Comparison of ENCODE assay signal across 24 cellular contexts in the genomic region with DNA sequence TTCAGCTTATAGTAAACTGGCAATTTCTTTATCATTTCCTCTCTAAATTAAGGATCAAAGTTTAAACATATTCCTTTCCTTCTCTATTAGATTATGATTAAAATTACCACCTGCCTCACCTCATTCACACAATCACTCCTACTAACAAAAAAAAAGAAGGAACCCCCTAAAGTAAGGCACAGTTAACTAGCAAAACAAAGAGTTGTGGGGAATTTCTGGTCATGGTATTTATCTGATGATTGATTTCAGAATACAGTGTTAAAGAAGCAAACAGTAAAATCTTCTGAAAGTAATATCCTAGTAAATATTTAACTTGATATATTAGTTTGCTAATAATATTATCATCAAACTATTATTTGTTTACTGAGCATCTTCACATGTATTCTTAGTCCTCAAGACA.
"Had no signal": no experiment of that assay in that cellular context is flagged by ENCODE, and none has a peak within 500 bp of the region (broad histone marks: within the 10 kb centered on the region; RNA-seq: fewer than 3 reads in every experiment).

No MANE protein-coding gene starts in this region.

- H3K4me3 ChIP-seq: esophagus muscularis mucosa, left ventricle myocardium inferior, lung, right lobe of liver, thoracic aorta had no signal

- DNase-seq: activated CD4-positive, alpha-beta memory T cell treated with anti-CD3 and anti-CD28 coated beads for 36 hours; activated CD4-positive, alpha-beta T cell treated with anti-CD3 and anti-CD28 coated beads, Interleukin-2, amount 10 ng/mL, durations not matched to agents 24 days and 14 days; activated CD4-positive, CD25-positive, alpha-beta regulatory T cell treated with anti-CD3 and anti-CD28 coated beads, Interleukin-2, amount 50 U/mL, for 72 hours; activated CD8-positive, alpha-beta memory T cell treated with anti-CD3 and anti-CD28 coated beads, Interleukin-2, amount 50 U/mL, for 4 hours; activated gamma-delta T cell; activated naive CD4-positive, alpha-beta T cell treated with anti-CD3 and anti-CD28 coated beads, Interleukin-2, amount 50 U/mL, for 16 hours; activated T-cell treated with anti-CD3 and anti-CD28 coated beads, Interleukin-2, amount 50 U/mL, for 1 hour; anterior cingulate cortex; endodermal cell; glutamatergic neuron; left ventricle myocardium inferior; right lobe of liver; stimulated activated CD4-positive, alpha-beta T cell treated with anti-CD3 and anti-CD28 coated beads, Interleukin-2, amount 100 ng/mL, for 48 hours; stimulated activated naive CD8-positive, alpha-beta T cell treated with anti-CD3 and anti-CD28 coated beads, Interleukin-15, Interleukin-2, amounts not matched to agents 100 U/mL and 50 U/mL, for 24 hours; T-helper 17 cell; T1000; trophoblast cell had no signal

- H3K4me1 ChIP-seq: right lobe of liver had no signal

- H3K9me3 ChIP-seq: right lobe of liver had no signal

- H3K27ac ChIP-seq: esophagus muscularis mucosa, left ventricle myocardium inferior, right lobe of liver, thoracic aorta had no signal

- H3K27me3 ChIP-seq: esophagus muscularis mucosa, right lobe of liver had no signal

- FAIRE-seq: bronchial epithelial cell, frontal cortex, islet of Langerhans, urothelium cell line had no signal

- ATAC-seq: right lobe of liver; stimulated activated naive CD8-positive, alpha-beta T cell treated with anti-CD3 and anti-CD28 coated beads, Interleukin-15, Interleukin-2, amounts not matched to agents 100 U/mL and 50 U/mL, for 24 hours; T-helper 17 cell had no signal

- H3K36me3 ChIP-seq: right lobe of liver had no signal
